ENCODE assay signal across 8 cellular contexts in the genomic region with DNA sequence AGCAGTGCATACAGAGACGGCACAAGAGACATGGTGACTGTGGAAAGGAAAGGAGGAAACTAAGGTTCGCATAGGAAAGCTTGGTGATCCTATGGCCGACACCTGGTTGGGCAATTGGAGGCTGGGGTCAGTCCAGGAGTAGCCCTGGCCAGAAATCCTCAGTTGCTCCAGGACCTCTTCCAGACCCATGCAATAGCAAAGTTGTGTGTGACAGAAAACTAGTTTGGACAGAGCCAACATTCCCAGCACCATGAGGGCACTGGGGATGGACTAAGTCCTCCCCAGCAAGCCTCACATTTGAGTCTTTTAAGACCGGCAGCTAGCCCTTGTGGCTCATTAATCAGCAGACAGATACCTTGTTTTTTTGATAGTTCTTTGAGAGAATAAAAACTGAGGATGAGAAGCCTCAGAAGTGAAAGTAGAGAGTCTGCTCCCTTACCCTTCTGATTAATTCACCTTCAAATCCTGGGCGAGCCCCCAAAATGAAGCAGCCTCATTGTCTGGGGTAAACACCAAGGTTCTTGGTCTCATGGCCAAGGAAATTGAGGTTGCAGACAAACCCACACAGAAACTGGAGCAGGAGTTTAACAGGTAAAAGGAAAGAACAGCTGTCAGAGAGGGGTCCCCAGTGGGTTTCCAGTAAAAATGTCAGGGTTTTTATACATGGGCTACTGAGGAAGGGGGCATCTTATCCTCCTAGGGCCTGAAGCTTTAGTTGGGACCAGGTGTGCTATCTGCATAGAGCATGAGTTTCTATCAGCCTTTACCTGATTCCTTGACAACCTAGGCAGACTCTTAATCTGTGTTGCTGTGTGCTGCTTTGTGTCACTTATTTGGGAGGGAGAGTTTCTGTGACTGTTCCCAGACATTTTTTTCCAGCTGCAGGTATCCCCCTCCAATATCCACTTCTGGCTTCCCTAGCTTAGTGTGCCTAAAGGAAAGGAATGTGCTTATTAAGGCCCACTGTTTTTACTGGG. TPM values are rescaled to one million over a fixed set of nuclear protein-coding genes. Genes with fewer than 3 reads are reported as not detected.
DNase-seq lines count a peak whose midpoint lies in the region; ATAC-seq, FAIRE-seq and TF ChIP-seq lines count a peak whose summit lies in the region.

No MANE protein-coding gene starts in this region.

- DNase-seq in HCT116 (ENCODE audit: low read depth, low spot score) (no peak), T-helper 2 cell (peak in 3 of 5 experiments; percentile 24 to 60 (median 26)), K562 (ENCODE audit: extremely low read depth in 1 of 4, low spot score in 3 of 4) (no peak), islet precursor cell (no peak), GM19239 (ENCODE audit: insufficient read length, low spot score) (no peak), Ammon's horn (ENCODE audit: low spot score) (no peak), urothelium cell line (ENCODE audit: low spot score) (no peak)
- DNase-seq in stimulated activated CD4-positive, alpha-beta T cell treated with anti-CD3 and anti-CD28 coated beads, Interleukin-4, amount 100 ng/mL, for 48 hours (ENCODE audit: low read depth in 2 of 2), result peak; percentile 34 to 44

- ATAC-seq in HCT116 (peak; percentile 35), K562 (peak; percentile 19)

- H3K9me2 ChIP-seq in HCT116 (ENCODE audit: insufficient read depth), result no peaks in the 10 kb centered on the region

- intact Hi-C loops in HCT116 (cut with micrococcal nuclease) (loop anchor here (1.0 to 10.0 kb wide), 7 partner anchors 145 to 1643 kb away; no protein-coding TSS in a partner anchor), K562 (cut with micrococcal nuclease) (loop anchor here (1.0 to 5.0 kb wide), 9 partner anchors 39 to 335 kb away; partner anchors contain the start of gene STK17B)

- CTCF ChIA-PET in HCT116 (lab: Charles Lee), result interaction anchor here (0.8 to 3.5 kb wide), 6 partner anchors 66 to 322 kb away, joined by 3 to 20 read pairs (median 6); no protein-coding TSS in a partner anchor
- CTCF ChIA-PET in K562 (lab: Yijun Ruan, JAX; ENCODE audit: low intra/inter-chr PET ratio), result interaction anchor here (0.8 to 1.9 kb wide), 3 partner anchors 54 to 205 kb away, joined by 3 to 11 read pairs (median 7); no protein-coding TSS in a partner anchor

- BruUV-seq in HCT116 (replicated peaks; lab: Mats Ljungman, UMichigan) (no TSS peak), K562 (replicated peaks; lab: Mats Ljungman, UMichigan) (no TSS peak)

- H3K36me3 ChIP-seq in HCT116 (ENCODE audit: control insufficient read depth in 1 of 2, insufficient read depth in 2 of 2, low read length in 2 of 2), result 0 out of 4 replicates have a peak, but pooled peaks cover 0 to 2% of the 10 kb centered on the region in 2 experiments
- H3K36me3 ChIP-seq in K562 (ENCODE audit: control insufficient read depth, insufficient read depth, low read length), result peaks cover 14% of the 10 kb centered on the region; the same call in 1 of the 3 replicates

- no peaks in the 10 kb centered on the region for H3K79me2 ChIP-seq in HCT116 (ENCODE audit: insufficient read depth, low read length)
- H3K79me2 ChIP-seq in K562 (ENCODE audit: control insufficient read depth, insufficient read depth, low read length), result no peaks in the 10 kb centered on the region

- H3K9me3 ChIP-seq in HCT116 (ENCODE audit: control insufficient read depth in 1 of 2, insufficient read depth in 1 of 2, low read depth in 1 of 2, low read length in 2 of 2), result no peaks in the 10 kb centered on the region
- no peaks in the 10 kb centered on the region for H3K9me3 ChIP-seq in K562 (replicated peaks; ENCODE audit: control insufficient read depth, insufficient read depth, low read depth, low read length)

- H3K9me1 ChIP-seq in K562 (ENCODE audit: control insufficient read depth, insufficient read depth, low read length), result no peaks in the 10 kb centered on the region

- in situ Hi-C loops in K562 (cut with MboI), result loop anchor here (5.0 to 25.0 kb wide), 4 partner anchors 145 to 605 kb away; no protein-coding TSS in a partner anchor

- RAD21 ChIA-PET in HCT116 (lab: Charles Lee; ENCODE audit: low non-redundant PET in 1 of 2, low total read pairs in 2 of 2, uncharacterized antibody in 2 of 2, unreplicated experiment in 2 of 2), result no interaction called here

- H3K27ac ChIP-seq in HCT116 (ENCODE audit: low read depth, low read length) (no peak overlapping the region), K562 (ENCODE audit: extremely low read depth, low read depth, low read length) (no peak overlapping the region)

- POLR2A ChIA-PET in HCT116 (lab: Charles Lee) (no interaction called here), K562 (lab: Yijun Ruan, JAX) (no interaction called here)

- H3K9ac ChIP-seq in HCT116 (ENCODE audit: low read length) (no peak overlapping the region), K562 (ENCODE audit: insufficient read depth in 1 of 2, low read depth in 2 of 2, low read length in 2 of 2) (no peak overlapping the region)

- no peak for TF ChIP-seq POLR2A in HCT116 (IDR thresholded peaks at IDR 0.05; ENCODE audit: borderline replicate concordance, extremely low read depth, insufficient read depth, insufficient read length)
- no peak for TF ChIP-seq POLR2A in K562 (conservative IDR thresholded peaks at IDR 0.05)

- FAIRE-seq in K562 (lab: Jason Lieb, UNC) (no peak), GM19239 (lab: Jason Lieb, UNC) (no peak), urothelium cell line (lab: Jason Lieb, UNC) (no peak)

- H3K4me2 ChIP-seq in HCT116 (ENCODE audit: low read length), result no peak overlapping the region
- no peak overlapping the region for H3K4me2 ChIP-seq in K562 (ENCODE audit: insufficient read depth, low read length)

- H3K27me3 ChIP-seq in HCT116 (ENCODE audit: insufficient read depth, low read length) (no peaks in the 10 kb centered on the region), K562 (ENCODE audit: control insufficient read depth in 2 of 2, insufficient read depth in 2 of 2, low read length in 2 of 2) (no peaks in the 10 kb centered on the region)

- 69% methylated on average over 5 of the region's 5 CpGs for WGBS in K562 (ENCODE audit: insufficient coverage, low coverage, missing lambda C conversion rate)

- no peak overlapping the region for H2AFZ ChIP-seq in HCT116 (ENCODE audit: low read depth, low read length, poor library complexity, severe bottlenecking)
- no peak overlapping the region; the same call in 1 of the 2 replicates for H2AFZ ChIP-seq in K562 (ENCODE audit: low read depth, low read length)

- TF ChIP-seq RAD21 in HCT116 (IDR thresholded peaks at IDR 0.05; ENCODE audit: low read depth), result no peak
- no peak for TF ChIP-seq RAD21 in K562 (CRISPR knock-in tag; conservative IDR thresholded peaks at IDR 0.05 in 1 of 2, IDR thresholded peaks at IDR 0.05 in 1 of 2)

- no peak for TF ChIP-seq EP300 in K562 (IDR thresholded peaks at IDR 0.05; ENCODE audit: low read length)

- no peak for TF ChIP-seq CTCF in HCT116 (IDR thresholded peaks at IDR 0.05 in 2 of 3, conservative IDR thresholded peaks at IDR 0.05 in 1 of 3; ENCODE audit: borderline replicate concordance in 1 of 3, insufficient read depth in 1 of 3, low read depth in 2 of 3, low read length in 2 of 3)
- no peak for TF ChIP-seq CTCF in K562 (IDR thresholded peaks at IDR 0.05 in 2 of 3, conservative IDR thresholded peaks at IDR 0.05 in 1 of 3; ENCODE audit: insufficient read depth in 2 of 3, low read depth in 1 of 3, low read length in 3 of 3)

- no peak overlapping the region for H3K4me3 ChIP-seq in HCT116 (replicated peaks in 1 of 2; ENCODE audit: low read depth in 1 of 2, low read length in 2 of 2)
- H3K4me3 ChIP-seq in K562, result no peak overlapping the region

- H4K20me1 ChIP-seq in HCT116 (ENCODE audit: insufficient read depth) (no peaks in the 10 kb centered on the region), K562 (replicated peaks; ENCODE audit: control insufficient read depth, insufficient read depth, low read length) (no peaks in the 10 kb centered on the region)

- no peaks in the 10 kb centered on the region; a peak in 1 of 4 replicates for H3K4me1 ChIP-seq in HCT116 (ENCODE audit: control insufficient read depth in 1 of 2, insufficient read depth in 2 of 2, low read length in 2 of 2)
- peaks cover 0 to 25% of the 10 kb centered on the region in 2 experiments; a peak in 3 of 5 replicates for H3K4me1 ChIP-seq in K562 (replicated peaks in 1 of 2; ENCODE audit: control insufficient read depth in 2 of 2, insufficient read depth in 2 of 2, low read length in 2 of 2)

TF ChIP-seq in HCT116, 20 proteins besides CTCF, POLR2A, EP300 and RAD21 (continues in another document):
- no peak for TF ChIP-seq POLR2AphosphoS5 (IDR thresholded peaks at IDR 0.05; ENCODE audit: low read depth, low read length)
- no peak for TF ChIP-seq EZH2phosphoT487 (IDR thresholded peaks at IDR 0.05; ENCODE audit: borderline replicate concordance)
- no peak for TF ChIP-seq CBX3 (IDR thresholded peaks at IDR 0.05; ENCODE audit: low read depth)
- TF ChIP-seq ELF1 (IDR thresholded peaks at IDR 0.05; ENCODE audit: borderline replicate concordance, low read depth), result no peak

RNA-seq across cellular contexts. Expression of gene STK17B, which starts 39.1 kb away (rescaled TPM):
- total RNA-seq in HCT116 (2021; ENCODE audit: unreplicated experiment) (16.9 TPM), K562 (2014; rRNA removed) (8.2 and 8.5 TPM in 2 replicates), K562 (2014; rRNA removed; fragmentation: Illumina TruSeq; extraction: Trizol) (13.1 and 17.5 TPM in 2 replicates), K562 (2015; rRNA removed; fragmentation: Illumina TruSeq; extraction: Trizol) (15.2 and 17.7 TPM in 2 replicates), K562 (2021) (9.5 and 10.6 TPM in 2 replicates)
- 2.0 and 3.3 TPM in 2 replicates for polyA plus RNA-seq in HCT116 (2012)
- total RNA-seq in K562 (2011; cell fraction: chromatin; rRNA removed; ENCODE audit: low replicate concordance), result 7.1 and 33.2 TPM in 2 replicates
- total RNA-seq in K562 (2011; cell fraction: nucleolus; rRNA removed), result 3.5 and 5.3 TPM in 2 replicates
- total RNA-seq in K562 (2011; cell fraction: nucleoplasm; rRNA removed), result 11.3 and 18.7 TPM in 2 replicates
- polyA plus RNA-seq in K562 (2011; rRNA removed) (10.0 and 11.7 TPM in 2 replicates), K562 (2014; fragmentation: Illumina TruSeq; extraction: Trizol) (6.6 and 7.6 TPM in 2 replicates), K562 (2014; fragmentation: Nextera tagmentation; extraction: Ambion mirVana) (1 to 10 TPM; 2.3 to 3.0 TPM), K562 (2014; rRNA removed) (4.5 TPM in 2 replicates)
- polyA plus RNA-seq in K562 (2011; cell fraction: cytosol; rRNA removed), result 1.4 and 2.8 TPM in 2 replicates
- 2.9 and 5.0 TPM in 2 replicates for polyA plus RNA-seq in K562 (2011; cell fraction: nucleus; rRNA removed)
- 6.2 and 7.9 TPM in 2 replicates for polyA plus RNA-seq in K562 (2012)
- polyA minus RNA-seq in K562 (2011; rRNA and poly(A)+ RNA removed), result 18.0 and 24.4 TPM in 2 replicates
- 7.1 and 7.9 TPM in 2 replicates for polyA minus RNA-seq in K562 (2011; cell fraction: cytosol; rRNA and poly(A)+ RNA removed)
- polyA minus RNA-seq in K562 (2011; cell fraction: nucleus; rRNA and poly(A)+ RNA removed), result 8.5 and 15.6 TPM in 2 replicates

Comparison
In these comparisons a context has a peak if more than half of its experiments do, and no peak if none do; other contexts are left out.
1. DNase-seq: peak in T-helper 2 cell (3 of 5) and stimulated activated CD4-positive, alpha-beta T cell treated with anti-CD3 and anti-CD28 coated beads, Interleukin-4, amount 100 ng/mL, for 48 hours (2 of 2); none in HCT116 (single experiment), K562 (0 of 4), islet precursor cell (single experiment), GM19239 (single experiment), Ammon's horn (single experiment) and urothelium cell line (single experiment).